Comparison of ENCODE assay signal across 27 cellular contexts in genomic region chr11:66851251-66851620, GRCh38. TPM values are rescaled to one million over a fixed set of nuclear protein-coding genes. Genes with fewer than 3 reads are reported as not detected.
DNase-seq lines count a peak whose midpoint lies in the region; ATAC-seq and TF ChIP-seq lines count a peak whose summit lies in the region.
"Had no signal": no experiment of that assay in that cellular context is flagged by ENCODE, and none has a peak within 500 bp of the region (broad histone marks: within the 10 kb centered on the region; RNA-seq: fewer than 3 reads in every experiment).

No MANE protein-coding gene starts in this region.

- H2AFZ ChIP-seq in neuronal stem cell (ENCODE audit: low read length): no peak overlapping the region
- H2AFZ ChIP-seq: PC-9 had no signal

- no peaks in the 10 kb centered on the region for H3K9me3 ChIP-seq in neuronal stem cell (replicated peaks in 1 of 2; ENCODE audit: control insufficient read depth in 2 of 2, insufficient read depth in 1 of 2, low read depth in 1 of 2, low read length in 2 of 2)
- H3K9me3 ChIP-seq: breast epithelium, gastrocnemius medialis, neutrophil, prostate gland, right lobe of liver, upper lobe of right lung had no signal

- no CpG with 5 or more reads among the region's 3 CpGs for WGBS in neuronal stem cell (ENCODE audit: extremely low coverage in 2 of 2, insufficient read length in 2 of 2, insufficient replicate concordance in 1 of 2), 2 donors

- intact Hi-C loops in activated T-helper 1 cell treated with anti-CD3 and anti-CD28 coated beads, Interleukin-12 subunit alpha, Interleukin-12 subunit beta, Interleukin-2, Interleukin-4 antibody, amounts not matched to agents 30 ng/mL and 10 ng/mL and 1 ng/mL, durations not matched to agents 14 hours and 24 hours and 36 hours (cut with micrococcal nuclease): no loop called here
- intact Hi-C loops in dorsolateral prefrontal cortex (cut with DNase I): no loop called here

- H4K91ac ChIP-seq in neuronal stem cell (ENCODE audit: low read depth, low read length, poor library complexity): no peak overlapping the region

- no peak overlapping the region for H3K18ac ChIP-seq in neuronal stem cell (ENCODE audit: low read length)

- H3K23ac ChIP-seq in neuronal stem cell (ENCODE audit: low read depth, low read length, poor library complexity): no peak overlapping the region

- H3K4me3 Mint-ChIP-seq in activated T-cell treated with anti-CD3 and anti-CD28 coated beads, Interleukin-2, amount 50 U/mL, for 72 hours: no peak overlapping the region
- no peak overlapping the region for H3K4me3 Mint-ChIP-seq in activated T-helper 1 cell treated with anti-CD3 and anti-CD28 coated beads, Interleukin-12 subunit alpha, Interleukin-12 subunit beta, Interleukin-2, Interleukin-4 antibody, amounts not matched to agents 30 ng/mL and 10 ng/mL and 1 ng/mL, durations not matched to agents 14 hours and 24 hours and 36 hours
- H3K4me3 Mint-ChIP-seq: activated B cell treated with CpG ODN at 0.5 μM for 24 hours; activated naive CD8-positive, alpha-beta T cell; mesothelial cell of epicardium had no signal

- H3K4me3 ChIP-seq in neuronal stem cell (ENCODE audit: low read length in 2 of 2) (no peak overlapping the region), dorsolateral prefrontal cortex (no peak overlapping the region)
- H3K4me3 ChIP-seq: breast epithelium, gastrocnemius medialis, GM12878, PC-9, prostate gland, right lobe of liver, upper lobe of right lung had no signal

- H3K36me3 ChIP-seq in neuronal stem cell (replicated peaks in 1 of 2; ENCODE audit: control insufficient read depth in 2 of 2, insufficient read depth in 2 of 2, low read length in 2 of 2): peaks cover 17 to 34% of the 10 kb centered on the region in 2 donors
- H3K36me3 ChIP-seq: prostate gland had no signal

- H3K9me3 Mint-ChIP-seq in activated T-cell treated with anti-CD3 and anti-CD28 coated beads, Interleukin-2, amount 50 U/mL, for 72 hours: no peaks in the 10 kb centered on the region
- no peaks in the 10 kb centered on the region for H3K9me3 Mint-ChIP-seq in activated T-helper 1 cell treated with anti-CD3 and anti-CD28 coated beads, Interleukin-12 subunit alpha, Interleukin-12 subunit beta, Interleukin-2, Interleukin-4 antibody, amounts not matched to agents 30 ng/mL and 10 ng/mL and 1 ng/mL, durations not matched to agents 14 hours and 24 hours and 36 hours
- H3K9me3 Mint-ChIP-seq: activated B cell treated with CpG ODN at 0.5 μM for 24 hours; mesothelial cell of epicardium; stimulated activated memory B cell treated with anti-CD40 and anti-IgM and Interleukin-4, amounts not matched to agents 10 μg/mL and 1 μg/mL and 100 μg/mL, for 72 hours had no signal

- no peak for DNase-seq in activated T-cell treated with anti-CD3 and anti-CD28 coated beads, Interleukin-2, amount 50 U/mL, for 72 hours
- DNase-seq in activated T-cell treated with anti-CD3 and anti-CD28 coated beads for 4 hours (no peak), neuronal stem cell (ENCODE audit: low spot score) (no peak), NCI-H2107 (lab: John Stamatoyannopoulos, UW) (no peak), dorsolateral prefrontal cortex (no peak), DMS153 (lab: John Stamatoyannopoulos, UW) (no peak), SW 1271 (lab: John Stamatoyannopoulos, UW) (no peak)
- no peak for DNase-seq in activated T-helper 1 cell treated with anti-CD3 and anti-CD28 coated beads, Interleukin-12 subunit alpha, Interleukin-12 subunit beta, Interleukin-2, Interleukin-4 antibody, amounts not matched to agents 30 ng/mL and 10 ng/mL and 1 ng/mL, durations not matched to agents 14 hours and 24 hours and 36 hours (ENCODE audit: low spot score)
- DNase-seq: activated B cell treated with CpG ODN at 0.5 μM for 24 hours; GOT3; KBM-7; NCI-H2081; NCI-H2227 treated with DMSO at 0.1 percent for 48 hours; NCI-H526; NK-92 treated with Interleukin-12 subunit alpha and Interleukin-12 subunit beta, amount 100 ng/mL, for 24 hours; PC-9; SHP77 had no signal

- no peak overlapping the region for H3K4me2 ChIP-seq in neuronal stem cell (ENCODE audit: insufficient read depth, low read length, poor library complexity, severe bottlenecking)
- H3K4me2 ChIP-seq: PC-9 had no signal

- H3K27me3 Mint-ChIP-seq in activated T-cell treated with anti-CD3 and anti-CD28 coated beads, Interleukin-2, amount 50 U/mL, for 72 hours (ENCODE audit: low read depth): no peaks in the 10 kb centered on the region
- H3K27me3 Mint-ChIP-seq in activated T-helper 1 cell treated with anti-CD3 and anti-CD28 coated beads, Interleukin-12 subunit alpha, Interleukin-12 subunit beta, Interleukin-2, Interleukin-4 antibody, amounts not matched to agents 30 ng/mL and 10 ng/mL and 1 ng/mL, durations not matched to agents 14 hours and 24 hours and 36 hours (ENCODE audit: insufficient read depth): no peaks in the 10 kb centered on the region
- H3K27me3 Mint-ChIP-seq: activated B cell treated with CpG ODN at 0.5 μM for 24 hours; activated naive CD8-positive, alpha-beta T cell; stimulated activated memory B cell treated with anti-CD40 and anti-IgM and Interleukin-4, amounts not matched to agents 10 μg/mL and 1 μg/mL and 100 μg/mL, for 72 hours had no signal

- H3K14ac ChIP-seq in neuronal stem cell (ENCODE audit: low read length): no peak overlapping the region

- no peak overlapping the region for H2AK5ac ChIP-seq in neuronal stem cell (ENCODE audit: low read depth, low read length)

- no peak overlapping the region for H3K27ac ChIP-seq in neuronal stem cell (replicated peaks; ENCODE audit: low read length)
- no peak overlapping the region for H3K27ac ChIP-seq in dorsolateral prefrontal cortex
- H3K27ac ChIP-seq: breast epithelium, gastrocnemius medialis, neutrophil, PC-9, prostate gland, right lobe of liver, upper lobe of right lung had no signal

- H3K79me1 ChIP-seq in neuronal stem cell (ENCODE audit: low read depth, low read length): peaks cover 4% of the 10 kb centered on the region

- no peak for TF ChIP-seq CTCF in dorsolateral prefrontal cortex (IDR thresholded peaks at IDR 0.05 in 54 of 56, conservative IDR thresholded peaks at IDR 0.05 in 2 of 56; ENCODE audit: low read depth in 1 of 56, partially characterized antibody in 56 of 56)

- H2BK15ac ChIP-seq in neuronal stem cell (ENCODE audit: low read length): no peak overlapping the region

- H3K4me1 ChIP-seq in neuronal stem cell (ENCODE audit: control insufficient read depth in 2 of 2, insufficient read depth in 1 of 2, low read depth in 1 of 2, low read length in 2 of 2): peaks cover 4 to 9% of the 10 kb centered on the region in 2 donors
- H3K4me1 ChIP-seq: prostate gland had no signal

- no peak for ATAC-seq in activated T-cell treated with anti-CD3 and anti-CD28 coated beads, Interleukin-2, amount 50 U/mL, for 72 hours (replicated peaks in 1 of 2)
- ATAC-seq: gastrocnemius medialis; GM12878; right lobe of liver; stimulated activated memory B cell treated with anti-CD40 and anti-IgM and Interleukin-4, amounts not matched to agents 10 μg/mL and 1 μg/mL and 100 μg/mL, for 72 hours; upper lobe of right lung had no signal

- H4K8ac ChIP-seq in neuronal stem cell (ENCODE audit: low read depth, low read length): no peak overlapping the region

- H3K36me3 Mint-ChIP-seq in activated T-cell treated with anti-CD3 and anti-CD28 coated beads, Interleukin-2, amount 50 U/mL, for 72 hours (ENCODE audit: insufficient read depth in 2 of 2): no peaks in the 10 kb centered on the region
- peaks cover 2% of the 10 kb centered on the region for H3K36me3 Mint-ChIP-seq in activated T-helper 1 cell treated with anti-CD3 and anti-CD28 coated beads, Interleukin-12 subunit alpha, Interleukin-12 subunit beta, Interleukin-2, Interleukin-4 antibody, amounts not matched to agents 30 ng/mL and 10 ng/mL and 1 ng/mL, durations not matched to agents 14 hours and 24 hours and 36 hours (ENCODE audit: low read depth)
- H3K36me3 Mint-ChIP-seq: activated naive CD8-positive, alpha-beta T cell; mesothelial cell of epicardium; stimulated activated memory B cell treated with anti-CD40 and anti-IgM and Interleukin-4, amounts not matched to agents 10 μg/mL and 1 μg/mL and 100 μg/mL, for 72 hours had no signal

- H3K4ac ChIP-seq in neuronal stem cell (ENCODE audit: low read length): no peak overlapping the region

- peak overlapping the region; percentile 61 for H3K27ac Mint-ChIP-seq in activated T-cell treated with anti-CD3 and anti-CD28 coated beads, Interleukin-2, amount 50 U/mL, for 72 hours
- H3K27ac Mint-ChIP-seq in activated T-helper 1 cell treated with anti-CD3 and anti-CD28 coated beads, Interleukin-12 subunit alpha, Interleukin-12 subunit beta, Interleukin-2, Interleukin-4 antibody, amounts not matched to agents 30 ng/mL and 10 ng/mL and 1 ng/mL, durations not matched to agents 14 hours and 24 hours and 36 hours: peak overlapping the region; percentile 91
- H3K27ac Mint-ChIP-seq: activated B cell treated with CpG ODN at 0.5 μM for 24 hours; activated naive CD8-positive, alpha-beta T cell; mesothelial cell of epicardium had no signal

- no peak overlapping the region for H2BK12ac ChIP-seq in neuronal stem cell (ENCODE audit: low read length)

- peaks cover 9% of the 10 kb centered on the region for H3K4me1 Mint-ChIP-seq in activated T-cell treated with anti-CD3 and anti-CD28 coated beads, Interleukin-2, amount 50 U/mL, for 72 hours (ENCODE audit: low read depth)
- peaks cover 14% of the 10 kb centered on the region for H3K4me1 Mint-ChIP-seq in activated T-helper 1 cell treated with anti-CD3 and anti-CD28 coated beads, Interleukin-12 subunit alpha, Interleukin-12 subunit beta, Interleukin-2, Interleukin-4 antibody, amounts not matched to agents 30 ng/mL and 10 ng/mL and 1 ng/mL, durations not matched to agents 14 hours and 24 hours and 36 hours (ENCODE audit: low read depth)

- no peak overlapping the region for H2BK5ac ChIP-seq in neuronal stem cell (ENCODE audit: low read length)

- H3K9ac ChIP-seq in neuronal stem cell (ENCODE audit: low read depth, low read length, poor library complexity): peak overlapping the region; percentile 44

- no peak overlapping the region for H2BK120ac ChIP-seq in neuronal stem cell (ENCODE audit: low read depth, low read length)

- H3K27me3 ChIP-seq in neuronal stem cell (ENCODE audit: control insufficient read depth in 3 of 3, insufficient read depth in 3 of 3, low read depth in 1 of 3, low read length in 3 of 3) (no peaks in the 10 kb centered on the region), dorsolateral prefrontal cortex (no peaks in the 10 kb centered on the region)
- H3K27me3 ChIP-seq: breast epithelium, gastrocnemius medialis, neutrophil, right lobe of liver, upper lobe of right lung had no signal

RNA-seq across cellular contexts. Expression of gene LRFN4, which starts 5.6 kb away (rescaled TPM):
- 10 to 100 TPM; 13.4 to 18.3 TPM for total RNA-seq in activated T-cell treated with anti-CD3 and anti-CD28 coated beads, Interleukin-2, amount 50 U/mL, for 72 hours
- 48.4 and 49.6 TPM in 2 replicates for total RNA-seq in activated T-helper 1 cell treated with anti-CD3 and anti-CD28 coated beads, Interleukin-12 subunit alpha, Interleukin-12 subunit beta, Interleukin-2, Interleukin-4 antibody, amounts not matched to agents 30 ng/mL and 10 ng/mL and 1 ng/mL, durations not matched to agents 14 hours and 24 hours and 36 hours
- 19.8 TPM for polyA plus RNA-seq in neuronal stem cell (2013, experiment 1 of 2)
- polyA plus RNA-seq in neuronal stem cell (2013, experiment 2 of 2): 20.8 TPM
- total RNA-seq in dorsolateral prefrontal cortex: 10 to 100 TPM; 16.7 to 51.3 (median 30.2) TPM

RNA-seq across cellular contexts. Expression of gene RCE1, which starts 8.0 kb away (rescaled TPM):
- 10 to 100 TPM; 27.2 to 29.6 TPM for total RNA-seq in activated T-cell treated with anti-CD3 and anti-CD28 coated beads, Interleukin-2, amount 50 U/mL, for 72 hours
- total RNA-seq in activated T-helper 1 cell treated with anti-CD3 and anti-CD28 coated beads, Interleukin-12 subunit alpha, Interleukin-12 subunit beta, Interleukin-2, Interleukin-4 antibody, amounts not matched to agents 30 ng/mL and 10 ng/mL and 1 ng/mL, durations not matched to agents 14 hours and 24 hours and 36 hours: 30.9 and 34.4 TPM in 2 replicates
- 25.4 TPM for polyA plus RNA-seq in neuronal stem cell (2013, experiment 1 of 2)
- polyA plus RNA-seq in neuronal stem cell (2013, experiment 2 of 2): 23.9 TPM
- 10 to 100 TPM in 118 of 120 experiments, 1 to 10 TPM in 2; 9.8 to 28.2 (median 16.6) TPM for total RNA-seq in dorsolateral prefrontal cortex
